In the genomic region with DNA sequence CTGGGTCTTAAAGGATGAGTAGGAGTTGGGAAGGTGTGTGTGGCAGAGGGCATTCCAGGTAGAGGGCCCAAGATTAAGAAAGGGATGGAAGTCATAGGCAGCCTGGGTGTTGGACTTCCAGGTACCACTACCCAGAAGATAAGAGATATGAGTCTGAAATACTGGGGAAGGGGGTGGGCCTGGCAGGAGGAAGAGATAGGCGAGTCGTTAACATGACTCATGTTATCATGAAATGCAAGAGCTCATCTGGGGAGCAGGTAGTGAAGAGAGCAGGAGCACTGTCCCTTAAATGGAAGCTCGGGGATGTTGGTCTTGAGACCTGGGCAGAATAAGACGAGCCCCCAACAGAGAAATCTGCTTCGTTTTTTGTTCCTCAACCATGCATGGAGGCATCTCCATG, we compare ENCODE assay signal across 1 cellular context.
TF ChIP-seq lines count a peak whose summit lies in the region.

No MANE protein-coding gene starts in this region.

TF ChIP-seq in K562, 482 proteins besides CTCF, POLR2A, EP300 and RAD21 (continued from another document and continues in another):
- TF ChIP-seq, protein P1, sequence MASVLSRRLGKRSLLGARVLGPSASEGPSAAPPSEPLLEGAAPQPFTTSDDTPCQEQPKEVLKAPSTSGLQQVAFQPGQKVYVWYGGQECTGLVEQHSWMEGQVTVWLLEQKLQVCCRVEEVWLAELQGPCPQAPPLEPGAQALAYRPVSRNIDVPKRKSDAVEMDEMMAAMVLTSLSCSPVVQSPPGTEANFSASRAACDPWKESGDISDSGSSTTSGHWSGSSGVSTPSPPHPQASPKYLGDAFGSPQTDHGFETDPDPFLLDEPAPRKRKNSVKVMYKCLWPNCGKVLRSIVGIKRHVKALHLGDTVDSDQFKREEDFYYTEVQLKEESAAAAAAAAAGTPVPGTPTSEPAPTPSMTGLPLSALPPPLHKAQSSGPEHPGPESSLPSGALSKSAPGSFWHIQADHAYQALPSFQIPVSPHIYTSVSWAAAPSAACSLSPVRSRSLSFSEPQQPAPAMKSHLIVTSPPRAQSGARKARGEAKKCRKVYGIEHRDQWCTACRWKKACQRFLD (CRISPR knock-in tag; IDR thresholded peaks at IDR 0.05), result no peak
- TF ChIP-seq CBFA2T3 (IDR thresholded peaks at IDR 0.05), result peak; percentile 85
- no peak for TF ChIP-seq MXI1 (IDR thresholded peaks at IDR 0.05; ENCODE audit: low read depth, low read length)
- TF ChIP-seq, protein P2, sequence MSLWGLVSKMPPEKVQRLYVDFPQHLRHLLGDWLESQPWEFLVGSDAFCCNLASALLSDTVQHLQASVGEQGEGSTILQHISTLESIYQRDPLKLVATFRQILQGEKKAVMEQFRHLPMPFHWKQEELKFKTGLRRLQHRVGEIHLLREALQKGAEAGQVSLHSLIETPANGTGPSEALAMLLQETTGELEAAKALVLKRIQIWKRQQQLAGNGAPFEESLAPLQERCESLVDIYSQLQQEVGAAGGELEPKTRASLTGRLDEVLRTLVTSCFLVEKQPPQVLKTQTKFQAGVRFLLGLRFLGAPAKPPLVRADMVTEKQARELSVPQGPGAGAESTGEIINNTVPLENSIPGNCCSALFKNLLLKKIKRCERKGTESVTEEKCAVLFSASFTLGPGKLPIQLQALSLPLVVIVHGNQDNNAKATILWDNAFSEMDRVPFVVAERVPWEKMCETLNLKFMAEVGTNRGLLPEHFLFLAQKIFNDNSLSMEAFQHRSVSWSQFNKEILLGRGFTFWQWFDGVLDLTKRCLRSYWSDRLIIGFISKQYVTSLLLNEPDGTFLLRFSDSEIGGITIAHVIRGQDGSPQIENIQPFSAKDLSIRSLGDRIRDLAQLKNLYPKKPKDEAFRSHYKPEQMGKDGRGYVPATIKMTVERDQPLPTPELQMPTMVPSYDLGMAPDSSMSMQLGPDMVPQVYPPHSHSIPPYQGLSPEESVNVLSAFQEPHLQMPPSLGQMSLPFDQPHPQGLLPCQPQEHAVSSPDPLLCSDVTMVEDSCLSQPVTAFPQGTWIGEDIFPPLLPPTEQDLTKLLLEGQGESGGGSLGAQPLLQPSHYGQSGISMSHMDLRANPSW (CRISPR knock-in tag; IDR thresholded peaks at IDR 0.05), result no peak
- TF ChIP-seq FOXA3 (CRISPR knock-in tag; conservative IDR thresholded peaks at IDR 0.05 in 1 of 2, IDR thresholded peaks at IDR 0.05 in 1 of 2), result no peak
- TF ChIP-seq ZNF23 (CRISPR knock-in tag; IDR thresholded peaks at IDR 0.05), result no peak
- no peak for TF ChIP-seq STAG1 (CRISPR knock-in tag; IDR thresholded peaks at IDR 0.05; ENCODE audit: borderline replicate concordance)
- TF ChIP-seq ZNF232 (CRISPR knock-in tag; IDR thresholded peaks at IDR 0.05), result no peak
- TF ChIP-seq PYGO2 (tag; IDR thresholded peaks at IDR 0.05), result no peak
- TF ChIP-seq, protein P3, sequence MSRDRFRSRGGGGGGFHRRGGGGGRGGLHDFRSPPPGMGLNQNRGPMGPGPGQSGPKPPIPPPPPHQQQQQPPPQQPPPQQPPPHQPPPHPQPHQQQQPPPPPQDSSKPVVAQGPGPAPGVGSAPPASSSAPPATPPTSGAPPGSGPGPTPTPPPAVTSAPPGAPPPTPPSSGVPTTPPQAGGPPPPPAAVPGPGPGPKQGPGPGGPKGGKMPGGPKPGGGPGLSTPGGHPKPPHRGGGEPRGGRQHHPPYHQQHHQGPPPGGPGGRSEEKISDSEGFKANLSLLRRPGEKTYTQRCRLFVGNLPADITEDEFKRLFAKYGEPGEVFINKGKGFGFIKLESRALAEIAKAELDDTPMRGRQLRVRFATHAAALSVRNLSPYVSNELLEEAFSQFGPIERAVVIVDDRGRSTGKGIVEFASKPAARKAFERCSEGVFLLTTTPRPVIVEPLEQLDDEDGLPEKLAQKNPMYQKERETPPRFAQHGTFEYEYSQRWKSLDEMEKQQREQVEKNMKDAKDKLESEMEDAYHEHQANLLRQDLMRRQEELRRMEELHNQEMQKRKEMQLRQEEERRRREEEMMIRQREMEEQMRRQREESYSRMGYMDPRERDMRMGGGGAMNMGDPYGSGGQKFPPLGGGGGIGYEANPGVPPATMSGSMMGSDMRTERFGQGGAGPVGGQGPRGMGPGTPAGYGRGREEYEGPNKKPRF (IDR thresholded peaks at IDR 0.05; ENCODE audit: low read depth, low read length), result no peak
- TF ChIP-seq, protein P4, sequence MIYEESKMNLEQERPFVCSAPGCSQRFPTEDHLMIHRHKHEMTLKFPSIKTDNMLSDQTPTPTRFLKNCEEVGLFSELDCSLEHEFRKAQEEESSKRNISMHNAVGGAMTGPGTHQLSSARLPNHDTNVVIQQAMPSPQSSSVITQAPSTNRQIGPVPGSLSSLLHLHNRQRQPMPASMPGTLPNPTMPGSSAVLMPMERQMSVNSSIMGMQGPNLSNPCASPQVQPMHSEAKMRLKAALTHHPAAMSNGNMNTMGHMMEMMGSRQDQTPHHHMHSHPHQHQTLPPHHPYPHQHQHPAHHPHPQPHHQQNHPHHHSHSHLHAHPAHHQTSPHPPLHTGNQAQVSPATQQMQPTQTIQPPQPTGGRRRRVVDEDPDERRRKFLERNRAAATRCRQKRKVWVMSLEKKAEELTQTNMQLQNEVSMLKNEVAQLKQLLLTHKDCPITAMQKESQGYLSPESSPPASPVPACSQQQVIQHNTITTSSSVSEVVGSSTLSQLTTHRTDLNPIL (CRISPR knock-in tag; IDR thresholded peaks at IDR 0.05), result no peak
- TF ChIP-seq GATA2 (CRISPR knock-in tag; IDR thresholded peaks at IDR 0.05), result no peak
- TF ChIP-seq CXXC5 (CRISPR knock-in tag; IDR thresholded peaks at IDR 0.05), result no peak
- peak; percentile 83 for TF ChIP-seq SMARCA4 (IDR thresholded peaks at IDR 0.05)
- no peak for TF ChIP-seq PPARD (CRISPR knock-in tag; IDR thresholded peaks at IDR 0.05)
- TF ChIP-seq TAL1 (IDR thresholded peaks at IDR 0.05), result peak; percentile 43; the same call in 1 of the 2 replicates
- TF ChIP-seq SLC30A9 (CRISPR knock-in tag; IDR thresholded peaks at IDR 0.05), result no peak
- TF ChIP-seq ZBTB7A (IDR thresholded peaks at IDR 0.05; ENCODE audit: borderline replicate concordance, control insufficient read depth, low read depth, low read length), result peak; percentile 39; the same call in 1 of the 2 replicates
- TF ChIP-seq JUN (IDR thresholded peaks at IDR 0.05; ENCODE audit: borderline replicate concordance, low read depth, low read length), result peak; percentile 31; the same call in 1 of the 2 replicates
- TF ChIP-seq JUN (CRISPR knock-in tag; IDR thresholded peaks at IDR 0.05; ENCODE audit: borderline replicate concordance), result no peak
- no peak for TF ChIP-seq ZNF3 (CRISPR knock-in tag; IDR thresholded peaks at IDR 0.05)
- no peak for TF ChIP-seq ZC3H11A (IDR thresholded peaks at IDR 0.05; ENCODE audit: low read depth, low read length)
- TF ChIP-seq EGR1 (conservative IDR thresholded peaks at IDR 0.05), result 0 out of 2 replicates have a peak, but pooled peaks have one; percentile 13
- no peak for TF ChIP-seq CREBBP (IDR thresholded peaks at IDR 0.05; ENCODE audit: low read depth, low read length)
- no peak for TF ChIP-seq HDAC6 (IDR thresholded peaks at IDR 0.05; ENCODE audit: low read depth, low read length)
- TF ChIP-seq TEAD1 (CRISPR knock-in tag; IDR thresholded peaks at IDR 0.05), result no peak
- TF ChIP-seq, protein P5, sequence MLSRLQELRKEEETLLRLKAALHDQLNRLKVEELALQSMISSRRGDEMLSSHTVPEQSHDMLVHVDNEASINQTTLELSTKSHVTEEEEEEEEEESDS (CRISPR knock-in tag; IDR thresholded peaks at IDR 0.05), result no peak
- TF ChIP-seq CBX2 (IDR thresholded peaks at IDR 0.05; ENCODE audit: insufficient read depth, low read length, poor library complexity, severe bottlenecking), result no peak
- no peak for TF ChIP-seq ERF (CRISPR knock-in tag; IDR thresholded peaks at IDR 0.05)
- TF ChIP-seq, protein P6, sequence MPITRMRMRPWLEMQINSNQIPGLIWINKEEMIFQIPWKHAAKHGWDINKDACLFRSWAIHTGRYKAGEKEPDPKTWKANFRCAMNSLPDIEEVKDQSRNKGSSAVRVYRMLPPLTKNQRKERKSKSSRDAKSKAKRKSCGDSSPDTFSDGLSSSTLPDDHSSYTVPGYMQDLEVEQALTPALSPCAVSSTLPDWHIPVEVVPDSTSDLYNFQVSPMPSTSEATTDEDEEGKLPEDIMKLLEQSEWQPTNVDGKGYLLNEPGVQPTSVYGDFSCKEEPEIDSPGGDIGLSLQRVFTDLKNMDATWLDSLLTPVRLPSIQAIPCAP (CRISPR knock-in tag; IDR thresholded peaks at IDR 0.05; ENCODE audit: borderline replicate concordance), result no peak
- TF ChIP-seq ADNP (tag; IDR thresholded peaks at IDR 0.05), result no peak
- no peak for TF ChIP-seq PHTF2 (CRISPR knock-in tag; IDR thresholded peaks at IDR 0.05)
- no peak for TF ChIP-seq ZNF134 (CRISPR knock-in tag; conservative IDR thresholded peaks at IDR 0.05)
- no peak for TF ChIP-seq WHSC1 (IDR thresholded peaks at IDR 0.05; ENCODE audit: low read length)
- no peak for TF ChIP-seq MEIS2 (IDR thresholded peaks at IDR 0.05; ENCODE audit: partially characterized antibody)
- TF ChIP-seq TGIF2 (CRISPR knock-in tag; IDR thresholded peaks at IDR 0.05), result no peak
- no peak for TF ChIP-seq ZNF584 (CRISPR knock-in tag; IDR thresholded peaks at IDR 0.05; ENCODE audit: low read depth)
- TF ChIP-seq ZKSCAN3 (CRISPR knock-in tag; IDR thresholded peaks at IDR 0.05), result no peak
- TF ChIP-seq NELFE (IDR thresholded peaks at IDR 0.05; ENCODE audit: insufficient read depth, insufficient read length), result no peak
- TF ChIP-seq ZFX (CRISPR knock-in tag; IDR thresholded peaks at IDR 0.05), result no peak
- TF ChIP-seq NCOR1 (IDR thresholded peaks at IDR 0.05), result peak; percentile 57
- no peak for TF ChIP-seq EP400 (IDR thresholded peaks at IDR 0.05)
- no peak for TF ChIP-seq ZFPM2 (CRISPR knock-in tag; IDR thresholded peaks at IDR 0.05)
- TF ChIP-seq ZFP36 (IDR thresholded peaks at IDR 0.05; ENCODE audit: low read depth, low read length, partially characterized antibody), result no peak
- TF ChIP-seq, protein P7, sequence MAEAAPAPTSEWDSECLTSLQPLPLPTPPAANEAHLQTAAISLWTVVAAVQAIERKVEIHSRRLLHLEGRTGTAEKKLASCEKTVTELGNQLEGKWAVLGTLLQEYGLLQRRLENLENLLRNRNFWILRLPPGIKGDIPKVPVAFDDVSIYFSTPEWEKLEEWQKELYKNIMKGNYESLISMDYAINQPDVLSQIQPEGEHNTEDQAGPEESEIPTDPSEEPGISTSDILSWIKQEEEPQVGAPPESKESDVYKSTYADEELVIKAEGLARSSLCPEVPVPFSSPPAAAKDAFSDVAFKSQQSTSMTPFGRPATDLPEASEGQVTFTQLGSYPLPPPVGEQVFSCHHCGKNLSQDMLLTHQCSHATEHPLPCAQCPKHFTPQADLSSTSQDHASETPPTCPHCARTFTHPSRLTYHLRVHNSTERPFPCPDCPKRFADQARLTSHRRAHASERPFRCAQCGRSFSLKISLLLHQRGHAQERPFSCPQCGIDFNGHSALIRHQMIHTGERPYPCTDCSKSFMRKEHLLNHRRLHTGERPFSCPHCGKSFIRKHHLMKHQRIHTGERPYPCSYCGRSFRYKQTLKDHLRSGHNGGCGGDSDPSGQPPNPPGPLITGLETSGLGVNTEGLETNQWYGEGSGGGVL (CRISPR knock-in tag; IDR thresholded peaks at IDR 0.05), result no peak
- TF ChIP-seq MCM5 (IDR thresholded peaks at IDR 0.05; ENCODE audit: low read depth), result no peak
- TF ChIP-seq HNRNPUL1 (IDR thresholded peaks at IDR 0.05; ENCODE audit: low read length), result no peak
- TF ChIP-seq POLR3G (IDR thresholded peaks at IDR 0.05; ENCODE audit: extremely low read depth, insufficient read length, insufficient replicate concordance), result no peak
- no peak for TF ChIP-seq POLR2B (IDR thresholded peaks at IDR 0.05; ENCODE audit: low read depth, partially characterized antibody)
- no peak for TF ChIP-seq ZNF184 (CRISPR knock-in tag; IDR thresholded peaks at IDR 0.05)
- no peak for TF ChIP-seq SRSF7 (optimal IDR thresholded peaks at IDR 0.05; ENCODE audit: low read depth, low read length)
- TF ChIP-seq STAT5B (CRISPR knock-in tag; IDR thresholded peaks at IDR 0.05), result no peak
- TF ChIP-seq CTBP1 (IDR thresholded peaks at IDR 0.05; ENCODE audit: borderline replicate concordance), result peak; percentile 59
- TF ChIP-seq, protein P8, sequence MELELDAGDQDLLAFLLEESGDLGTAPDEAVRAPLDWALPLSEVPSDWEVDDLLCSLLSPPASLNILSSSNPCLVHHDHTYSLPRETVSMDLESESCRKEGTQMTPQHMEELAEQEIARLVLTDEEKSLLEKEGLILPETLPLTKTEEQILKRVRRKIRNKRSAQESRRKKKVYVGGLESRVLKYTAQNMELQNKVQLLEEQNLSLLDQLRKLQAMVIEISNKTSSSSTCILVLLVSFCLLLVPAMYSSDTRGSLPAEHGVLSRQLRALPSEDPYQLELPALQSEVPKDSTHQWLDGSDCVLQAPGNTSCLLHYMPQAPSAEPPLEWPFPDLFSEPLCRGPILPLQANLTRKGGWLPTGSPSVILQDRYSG (tag; conservative IDR thresholded peaks at IDR 0.05; ENCODE audit: low read depth), result no peak
- TF ChIP-seq ARID1B (IDR thresholded peaks at IDR 0.05), result peak; percentile 87
- TF ChIP-seq ZNF764 (CRISPR knock-in tag; IDR thresholded peaks at IDR 0.05; ENCODE audit: low read depth), result no peak
- TF ChIP-seq SREBF2 (CRISPR knock-in tag; IDR thresholded peaks at IDR 0.05), result no peak
- TF ChIP-seq ZBTB17 (CRISPR knock-in tag; IDR thresholded peaks at IDR 0.05), result no peak
- no peak for TF ChIP-seq ZNF436 (CRISPR knock-in tag; IDR thresholded peaks at IDR 0.05)
- no peak for TF ChIP-seq E2F3 (CRISPR knock-in tag; IDR thresholded peaks at IDR 0.05)
- no peak for TF ChIP-seq SMAD1 (IDR thresholded peaks at IDR 0.05; ENCODE audit: low read depth, low read length, partially characterized antibody)
- TF ChIP-seq MAFG (tag; conservative IDR thresholded peaks at IDR 0.05), result no peak
- TF ChIP-seq SMAD3 (CRISPR knock-in tag; conservative IDR thresholded peaks at IDR 0.05), result no peak
- TF ChIP-seq TEAD4 (IDR thresholded peaks at IDR 0.05; ENCODE audit: low read length), result peak; percentile 58; the same call in 1 of the 2 replicates
- TF ChIP-seq TEAD4 (CRISPR knock-in tag; IDR thresholded peaks at IDR 0.05; ENCODE audit: borderline replicate concordance), result no peak
- TF ChIP-seq, protein P9, sequence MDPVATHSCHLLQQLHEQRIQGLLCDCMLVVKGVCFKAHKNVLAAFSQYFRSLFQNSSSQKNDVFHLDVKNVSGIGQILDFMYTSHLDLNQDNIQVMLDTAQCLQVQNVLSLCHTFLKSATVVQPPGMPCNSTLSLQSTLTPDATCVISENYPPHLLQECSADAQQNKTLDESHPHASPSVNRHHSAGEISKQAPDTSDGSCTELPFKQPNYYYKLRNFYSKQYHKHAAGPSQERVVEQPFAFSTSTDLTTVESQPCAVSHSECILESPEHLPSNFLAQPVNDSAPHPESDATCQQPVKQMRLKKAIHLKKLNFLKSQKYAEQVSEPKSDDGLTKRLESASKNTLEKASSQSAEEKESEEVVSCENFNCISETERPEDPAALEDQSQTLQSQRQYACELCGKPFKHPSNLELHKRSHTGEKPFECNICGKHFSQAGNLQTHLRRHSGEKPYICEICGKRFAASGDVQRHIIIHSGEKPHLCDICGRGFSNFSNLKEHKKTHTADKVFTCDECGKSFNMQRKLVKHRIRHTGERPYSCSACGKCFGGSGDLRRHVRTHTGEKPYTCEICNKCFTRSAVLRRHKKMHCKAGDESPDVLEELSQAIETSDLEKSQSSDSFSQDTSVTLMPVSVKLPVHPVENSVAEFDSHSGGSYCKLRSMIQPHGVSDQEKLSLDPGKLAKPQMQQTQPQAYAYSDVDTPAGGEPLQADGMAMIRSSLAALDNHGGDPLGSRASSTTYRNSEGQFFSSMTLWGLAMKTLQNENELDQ (CRISPR knock-in tag; IDR thresholded peaks at IDR 0.05; ENCODE audit: borderline replicate concordance), result no peak
- no peak for TF ChIP-seq HDGF (IDR thresholded peaks at IDR 0.05)
